ENCODE assay signal across 17 cellular contexts in the genomic region with DNA sequence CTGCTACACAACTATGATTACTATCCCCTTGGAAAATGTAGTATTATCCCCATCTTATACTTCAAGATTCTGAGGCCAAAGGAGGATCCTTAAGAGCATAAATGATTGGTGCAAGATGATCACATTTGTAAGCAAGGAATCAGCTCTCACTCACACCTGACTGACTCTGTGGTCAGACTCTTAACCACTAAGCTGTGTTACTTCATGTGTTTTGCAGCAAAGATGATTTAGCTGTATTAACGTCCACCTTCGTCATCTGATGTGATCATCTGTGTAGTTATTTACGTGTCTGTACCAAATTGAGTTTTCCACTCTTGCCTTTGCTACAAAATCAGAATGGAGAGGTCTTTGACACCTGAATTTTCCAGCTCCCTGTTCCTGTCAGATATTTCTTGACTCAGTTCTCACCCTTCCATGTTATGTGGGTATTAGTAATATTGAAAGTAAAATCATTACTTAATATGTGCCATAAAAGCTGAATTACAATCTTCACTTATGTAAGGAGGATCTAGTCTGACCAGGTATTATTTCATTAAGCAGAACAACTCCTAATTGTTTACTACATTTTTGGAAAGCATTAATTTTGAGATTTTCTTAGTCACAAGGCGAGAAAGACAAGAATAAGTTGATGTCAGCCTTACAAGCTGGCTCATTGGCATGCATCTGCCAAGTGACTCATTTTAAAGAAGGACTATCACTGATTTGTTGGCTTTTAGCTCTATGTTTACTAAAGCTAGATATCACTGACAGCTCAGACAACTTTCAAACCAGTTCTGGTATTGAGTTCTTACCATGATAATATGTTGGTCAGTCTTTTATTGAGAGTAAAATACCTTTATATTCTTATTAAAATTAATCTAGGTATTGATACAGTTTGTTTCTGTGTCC.
DNase-seq lines count a peak whose midpoint lies in the region; ATAC-seq and TF ChIP-seq lines count a peak whose summit lies in the region.
"Had no signal": no experiment of that assay in that cellular context is flagged by ENCODE, and none has a peak within 500 bp of the region (broad histone marks: within the 10 kb centered on the region; RNA-seq: fewer than 3 reads in every experiment).

No MANE protein-coding gene starts in this region.

- H3K9me3 ChIP-seq in SU-DHL-6 (ENCODE audit: insufficient read depth, low read length) (peaks cover 6% of the 10 kb centered on the region; the same call in 1 of the 2 replicates), esophagus muscularis mucosa (no peaks in the 10 kb centered on the region)
- H3K9me3 ChIP-seq: uterus had no signal

- no peak overlapping the region for H3K27ac ChIP-seq in SU-DHL-6 (ENCODE audit: low read depth, low read length)
- H3K27ac ChIP-seq in esophagus muscularis mucosa (replicated peaks in 1 of 4) = no peak overlapping the region
- H3K27ac ChIP-seq: hepatocyte, uterus had no signal

- ATAC-seq in GM21515 (IDR thresholded peaks at IDR 0.05; ENCODE audit: unreplicated experiment) (peak; percentile 59), HG03095 (IDR thresholded peaks at IDR 0.05; ENCODE audit: unreplicated experiment) (peak; percentile 51), natural killer cell (no peak), GM18909 (IDR thresholded peaks at IDR 0.05; ENCODE audit: poor library complexity, unreplicated experiment) (no peak)

- no peaks in the 10 kb centered on the region for H3K4me1 Mint-ChIP-seq in natural killer cell
- H3K4me1 Mint-ChIP-seq: activated naive CD4-positive, alpha-beta T cell treated with anti-CD3 and anti-CD28 coated beads, Interleukin-2, amount 10 ng/mL, durations not matched to agents 7 days and 5 days; central memory CD8-positive, alpha-beta T cell had no signal

- no peaks in the 10 kb centered on the region for H3K36me3 Mint-ChIP-seq in natural killer cell
- H3K36me3 Mint-ChIP-seq: activated naive CD4-positive, alpha-beta T cell treated with anti-CD3 and anti-CD28 coated beads, Interleukin-2, amount 10 ng/mL, durations not matched to agents 7 days and 5 days had no signal

- no peak overlapping the region for H3K4me3 Mint-ChIP-seq in natural killer cell
- H3K4me3 Mint-ChIP-seq: activated naive CD4-positive, alpha-beta T cell treated with anti-CD3 and anti-CD28 coated beads, Interleukin-2, amount 10 ng/mL, durations not matched to agents 7 days and 5 days; central memory CD8-positive, alpha-beta T cell had no signal

- no peaks in the 10 kb centered on the region for H3K9me2 ChIP-seq in SU-DHL-6 (replicated peaks; ENCODE audit: insufficient read depth, low read length)

- H3K27me3 ChIP-seq in SU-DHL-6 (ENCODE audit: low read length) = no peaks in the 10 kb centered on the region
- H3K27me3 ChIP-seq in esophagus muscularis mucosa = no peaks in the 10 kb centered on the region
- H3K27me3 ChIP-seq: hepatocyte, uterus had no signal

- in situ Hi-C loops in GM13977 (cut with MboI; ENCODE audit: low pct_unique_long_range_greater_than_20kb, low sequenced_read_pairs, unreplicated experiment) = no loop called here

- H3F3A ChIP-seq in SU-DHL-6 (ENCODE audit: insufficient read depth) = no peaks in the 10 kb centered on the region

- 87% methylated on average over 4 of the region's 4 CpGs for WGBS in esophagus muscularis mucosa

- H3K9ac ChIP-seq in SU-DHL-6 (ENCODE audit: low read length) = no peak overlapping the region

- TF ChIP-seq CTCF in GM13977 (IDR thresholded peaks at IDR 0.05; ENCODE audit: extremely low read depth, insufficient read depth, missing control alignments) (no peak), SU-DHL-6 (IDR thresholded peaks at IDR 0.05; ENCODE audit: insufficient read depth, low read length, poor library complexity, severe bottlenecking) (no peak), natural killer cell (IDR thresholded peaks at IDR 0.05) (no peak), esophagus muscularis mucosa (IDR thresholded peaks at IDR 0.05) (no peak)

- no peak for TF ChIP-seq POLR2A in esophagus muscularis mucosa (IDR thresholded peaks at IDR 0.05; ENCODE audit: low read depth)

- no peak for TF ChIP-seq EP300 in esophagus muscularis mucosa (IDR thresholded peaks at IDR 0.05)

- H3K4me3 ChIP-seq in SU-DHL-6 (ENCODE audit: insufficient read depth, low read length, poor library complexity, severe bottlenecking) = no peak overlapping the region
- no peak overlapping the region for H3K4me3 ChIP-seq in esophagus muscularis mucosa
- H3K4me3 ChIP-seq: hepatocyte, uterus had no signal

- H2AFZ ChIP-seq in SU-DHL-6 (ENCODE audit: low read depth, low read length, severe bottlenecking) = peak overlapping the region; percentile 48
- H2AFZ ChIP-seq: hepatocyte had no signal

- H3K27me3 Mint-ChIP-seq in natural killer cell (ENCODE audit: low read depth in 2 of 2) = no peaks in the 10 kb centered on the region
- H3K27me3 Mint-ChIP-seq: activated naive CD4-positive, alpha-beta T cell treated with anti-CD3 and anti-CD28 coated beads, Interleukin-2, amount 10 ng/mL, durations not matched to agents 7 days and 5 days; central memory CD8-positive, alpha-beta T cell had no signal

- H3K27ac Mint-ChIP-seq in natural killer cell = no peak overlapping the region
- H3K27ac Mint-ChIP-seq: activated naive CD4-positive, alpha-beta T cell treated with anti-CD3 and anti-CD28 coated beads, Interleukin-2, amount 10 ng/mL, durations not matched to agents 7 days and 5 days had no signal

- peak overlapping the region; percentile 38 for H3K4me2 ChIP-seq in SU-DHL-6 (ENCODE audit: low read depth, low read length, poor library complexity, severe bottlenecking)
- H3K4me2 ChIP-seq: hepatocyte had no signal

- intact Hi-C loops in natural killer cell (cut with micrococcal nuclease) = no loop called here
- intact Hi-C loops in esophagus muscularis mucosa (cut with DNase I) = no loop called here

- H4K20me1 ChIP-seq in SU-DHL-6 (ENCODE audit: low read depth, low read length) = no peaks in the 10 kb centered on the region

- no peaks in the 10 kb centered on the region for H3K79me2 ChIP-seq in SU-DHL-6 (ENCODE audit: insufficient read depth, low read length)
- H3K79me2 ChIP-seq: hepatocyte had no signal

- peaks cover 6 to 13% of the 10 kb centered on the region in 2 donors for H3K9me3 Mint-ChIP-seq in natural killer cell

- H3K36me3 ChIP-seq in SU-DHL-6 (ENCODE audit: low read length) (no peaks in the 10 kb centered on the region), esophagus muscularis mucosa (no peaks in the 10 kb centered on the region)
- H3K36me3 ChIP-seq: uterus had no signal

- peak; percentile 5 for DNase-seq in GM13977 (ENCODE audit: low spot score)
- no peak for DNase-seq in natural killer cell
- DNase-seq in NOMO-1 treated with DMSO at 0.1 percent for 48 hours (lab: John Stamatoyannopoulos, UW; ENCODE audit: unreplicated experiment) = no peak
- no peak for DNase-seq in esophagus muscularis mucosa (ENCODE audit: extremely low spot score)
- DNase-seq: activated naive CD4-positive, alpha-beta T cell treated with anti-CD3 and anti-CD28 coated beads, Interleukin-2, amount 10 ng/mL, durations not matched to agents 7 days and 5 days; DMS53; NCI-H1092; NCI-H510A treated with DMSO at 0.1 percent for 48 hours; occipital lobe; stimulated activated CD4-positive, alpha-beta T cell treated with anti-CD3 and anti-CD28 coated beads, Interleukin-12 subunit alpha, Interleukin-12 subunit beta, amount 100 ng/mL, for 4 hours; uterus had no signal

- no peaks in the 10 kb centered on the region for H3K4me1 ChIP-seq in esophagus muscularis mucosa
- H3K4me1 ChIP-seq: uterus had no signal

Comparison
In these comparisons a context has a peak if more than half of its experiments do, and no peak if none do; other contexts are left out.
1. ATAC-seq: peak in GM21515 (single experiment) and HG03095 (single experiment); none in natural killer cell (0 of 3) and GM18909 (single experiment).